ENCODE assay signal across 18 cellular contexts in the genomic region with DNA sequence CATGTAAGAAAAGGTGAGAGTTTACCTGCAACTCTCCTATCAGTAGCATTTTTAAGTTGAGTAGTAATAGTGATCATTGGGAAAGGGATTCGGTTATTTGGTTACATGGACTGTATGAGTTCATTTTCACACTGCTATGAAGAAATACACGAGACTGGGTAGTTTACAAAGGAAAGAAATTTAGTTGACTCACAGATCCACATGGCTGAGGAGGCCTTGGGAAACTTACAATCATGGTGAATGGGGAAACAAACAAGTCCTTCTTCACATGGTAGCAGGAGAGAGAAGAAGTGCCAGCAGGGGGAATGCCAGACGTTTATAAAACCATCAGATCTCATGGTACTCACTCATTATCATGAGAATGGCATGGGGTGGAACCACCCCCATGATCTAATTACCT. TPM values are rescaled to one million over a fixed set of nuclear protein-coding genes. Genes with fewer than 3 reads are reported as not detected.
DNase-seq lines count a peak whose midpoint lies in the region; ATAC-seq, FAIRE-seq and TF ChIP-seq lines count a peak whose summit lies in the region.
"Had no signal": no experiment of that assay in that cellular context is flagged by ENCODE, and none has a peak within 500 bp of the region (broad histone marks: within the 10 kb centered on the region; RNA-seq: fewer than 3 reads in every experiment).

No MANE protein-coding gene starts in this region.

- peaks cover 5% of the 10 kb centered on the region; the same call in 1 of the 2 replicates for H3K4me1 ChIP-seq in IMR-90 (ENCODE audit: control insufficient read depth, insufficient read depth, low read length)
- H3K4me1 ChIP-seq in endothelial cell of umbilical vein (ENCODE audit: control insufficient read depth, extremely low read depth, insufficient read depth, low read length), result peaks cover 51% of the 10 kb centered on the region

- in situ Hi-C loops in IMR-90 (cut with MboI; ENCODE audit: low sequenced_read_pairs), result no loop called here

- no peak overlapping the region for H2AK9ac ChIP-seq in IMR-90 (replicated peaks; ENCODE audit: low read depth, low read length, poor library complexity)

- H3K36me3 ChIP-seq in IMR-90 (ENCODE audit: control insufficient read depth, insufficient read depth, low read length), result no peaks in the 10 kb centered on the region
- H3K36me3 ChIP-seq in endothelial cell of umbilical vein (ENCODE audit: control insufficient read depth in 2 of 2, extremely low read depth in 1 of 2, insufficient read depth in 2 of 2, low read length in 2 of 2), result no peaks in the 10 kb centered on the region

- DNase-seq in AG10803 (ENCODE audit: low read depth), result peak; percentile 51
- DNase-seq in IMR-90, result peak; percentile 80
- DNase-seq in endothelial cell of umbilical vein (ENCODE audit: low read depth, low spot score), result no peak
- DNase-seq in foreskin fibroblast, result peak; percentile 38 to 60
- DNase-seq in activated T-helper 1 cell treated with anti-CD3 and anti-CD28 coated beads, Interleukin-12 subunit alpha, Interleukin-12 subunit beta, Interleukin-2, Interleukin-4 antibody, amounts not matched to agents 30 ng/mL and 10 ng/mL and 1 ng/mL, durations not matched to agents 14 hours and 24 hours and 36 hours (ENCODE audit: low spot score), result no peak
- no peak for DNase-seq in D721Med (ENCODE audit: insufficient read length, low spot score)
- DNase-seq in stimulated activated naive CD4-positive, alpha-beta T cell (lab: John Stamatoyannopoulos, UW), result no peak
- DNase-seq in cerebellar nuclear complex (lab: John Stamatoyannopoulos, UW), result no peak
- DNase-seq: C1 segment of cervical spinal cord, EL, KG1, NCI-H1436 treated with DMSO at 0.1 percent for 48 hours, NCI-H2029 treated with DMSO at 0.1 percent for 48 hours had no signal

- H3K14ac ChIP-seq in IMR-90 (replicated peaks; ENCODE audit: low read depth, low read length), result no peak overlapping the region

- ATAC-seq in IMR-90 (ENCODE audit: low read depth), result 0 out of 2 replicates have a peak, but pooled peaks have one; percentile 19
- ATAC-seq: HCT116, Panc1, Right ventricle myocardium inferior, SK-N-SH treated with all-trans-retinoic acid at 6 μM for 48 hours had no signal

- H4K20me1 ChIP-seq in IMR-90 (ENCODE audit: insufficient read depth, low read length), result no peaks in the 10 kb centered on the region
- H4K20me1 ChIP-seq in endothelial cell of umbilical vein (replicated peaks; ENCODE audit: control insufficient read depth, extremely low read depth, insufficient read depth, low read length), result no peaks in the 10 kb centered on the region

- H3K36me3 Mint-ChIP-seq in activated T-helper 1 cell treated with anti-CD3 and anti-CD28 coated beads, Interleukin-12 subunit alpha, Interleukin-12 subunit beta, Interleukin-2, Interleukin-4 antibody, amounts not matched to agents 30 ng/mL and 10 ng/mL and 1 ng/mL, durations not matched to agents 14 hours and 24 hours and 36 hours (ENCODE audit: low read depth), result no peaks in the 10 kb centered on the region

- TF ChIP-seq POLR2A in IMR-90 (IDR thresholded peaks at IDR 0.05; ENCODE audit: low read depth, low read length) (no peak), endothelial cell of umbilical vein (IDR thresholded peaks at IDR 0.05; ENCODE audit: low read depth, low read length) (no peak)

- no peak overlapping the region for H2BK5ac ChIP-seq in IMR-90 (ENCODE audit: low read depth, low read length, poor library complexity, severe bottlenecking)

- no peak overlapping the region for H3K4ac ChIP-seq in IMR-90 (ENCODE audit: low read depth, low read length)

- no TSS peak for BruUV-seq in IMR-90 (replicated peaks; lab: Mats Ljungman, UMichigan)
- BruUV-seq in endothelial cell of umbilical vein (replicated peaks; lab: Mats Ljungman, UMichigan), result no TSS peak

- FAIRE-seq in endothelial cell of umbilical vein (lab: Jason Lieb, UNC) (no peak), D721Med (lab: Jason Lieb, UNC) (no peak)
- FAIRE-seq: A204.1 had no signal

- no peak overlapping the region for H4K8ac ChIP-seq in IMR-90 (ENCODE audit: low read depth in 2 of 2, low read length in 2 of 2)

- CTCF ChIA-PET in IMR-90 (lab: Yijun Ruan, JAX), result no interaction called here
- CTCF ChIA-PET in endothelial cell of umbilical vein (lab: Charles Lee), result no interaction called here

- H4K5ac ChIP-seq in IMR-90 (ENCODE audit: low read depth, low read length), result no peak overlapping the region

- H3K27ac Mint-ChIP-seq in activated T-helper 1 cell treated with anti-CD3 and anti-CD28 coated beads, Interleukin-12 subunit alpha, Interleukin-12 subunit beta, Interleukin-2, Interleukin-4 antibody, amounts not matched to agents 30 ng/mL and 10 ng/mL and 1 ng/mL, durations not matched to agents 14 hours and 24 hours and 36 hours, result no peak overlapping the region

- 40% methylated on average over 1 of the region's 3 CpGs; no CpG with 5 or more reads in 1 of the 2 experiments for WGBS in IMR-90 (ENCODE audit: extremely low coverage in 2 of 2, insufficient read length in 1 of 2), 2 experiments

- H3K4me1 Mint-ChIP-seq in activated T-helper 1 cell treated with anti-CD3 and anti-CD28 coated beads, Interleukin-12 subunit alpha, Interleukin-12 subunit beta, Interleukin-2, Interleukin-4 antibody, amounts not matched to agents 30 ng/mL and 10 ng/mL and 1 ng/mL, durations not matched to agents 14 hours and 24 hours and 36 hours (ENCODE audit: low read depth), result no peaks in the 10 kb centered on the region

- no peak for TF ChIP-seq RAD21 in IMR-90 (IDR thresholded peaks at IDR 0.05; ENCODE audit: low read length)

- H2AK5ac ChIP-seq in IMR-90 (ENCODE audit: low read depth, low read length), result no peak overlapping the region

- POLR2A ChIA-PET in IMR-90 (lab: Charles Lee; ENCODE audit: unreplicated experiment) (no interaction called here), endothelial cell of umbilical vein (lab: Charles Lee) (no interaction called here)

- no peak overlapping the region for H3K23ac ChIP-seq in IMR-90 (ENCODE audit: low read depth, low read length)

- H4K91ac ChIP-seq in IMR-90 (ENCODE audit: insufficient read depth, low read depth, low read length), result no peak overlapping the region

- H3K4me3 ChIP-seq in AG10803 (ENCODE audit: low read length) (no peak overlapping the region), IMR-90 (ENCODE audit: insufficient read depth, low read depth, low read length) (no peak overlapping the region), endothelial cell of umbilical vein (replicated peaks in 1 of 3; ENCODE audit: insufficient read depth in 1 of 3, low read depth in 1 of 3, low read length in 3 of 3) (no peak overlapping the region), foreskin fibroblast (ENCODE audit: low read depth in 1 of 2, low read length in 2 of 2) (no peak overlapping the region)

- H3K4me3 Mint-ChIP-seq in activated T-helper 1 cell treated with anti-CD3 and anti-CD28 coated beads, Interleukin-12 subunit alpha, Interleukin-12 subunit beta, Interleukin-2, Interleukin-4 antibody, amounts not matched to agents 30 ng/mL and 10 ng/mL and 1 ng/mL, durations not matched to agents 14 hours and 24 hours and 36 hours, result no peak overlapping the region

- no peak overlapping the region for H2BK20ac ChIP-seq in IMR-90 (ENCODE audit: low read depth, low read length)

- no peak overlapping the region; the same call in 1 of the 2 replicates for H3K18ac ChIP-seq in IMR-90 (ENCODE audit: low read depth, low read length)

- H3K79me1 ChIP-seq in IMR-90 (ENCODE audit: low read depth in 1 of 2, low read length in 2 of 2), result no peaks in the 10 kb centered on the region

- H3K56ac ChIP-seq in IMR-90 (ENCODE audit: extremely low read depth, insufficient read depth, low read length), result no peak overlapping the region

- peaks cover 5% of the 10 kb centered on the region for H3K27me3 Mint-ChIP-seq in activated T-helper 1 cell treated with anti-CD3 and anti-CD28 coated beads, Interleukin-12 subunit alpha, Interleukin-12 subunit beta, Interleukin-2, Interleukin-4 antibody, amounts not matched to agents 30 ng/mL and 10 ng/mL and 1 ng/mL, durations not matched to agents 14 hours and 24 hours and 36 hours (ENCODE audit: insufficient read depth)

- no peak overlapping the region for H3K4me2 ChIP-seq in IMR-90 (ENCODE audit: low read depth, low read length)
- peak overlapping the region; percentile 10 for H3K4me2 ChIP-seq in endothelial cell of umbilical vein (ENCODE audit: insufficient read depth, low read length)

- H3K27ac ChIP-seq in IMR-90 (ENCODE audit: insufficient read depth, low read length) (no peak overlapping the region), endothelial cell of umbilical vein (ENCODE audit: insufficient read depth, low read depth, low read length) (peak overlapping the region; percentile 92)

- H2AFZ ChIP-seq in IMR-90 (replicated peaks; ENCODE audit: low read length, poor library complexity) (no peak overlapping the region), endothelial cell of umbilical vein (ENCODE audit: low read depth, low read length) (no peak overlapping the region)

- TF ChIP-seq CTCF in AG10803 (conservative IDR thresholded peaks at IDR 0.05; ENCODE audit: low read length) (no peak), IMR-90 (conservative IDR thresholded peaks at IDR 0.05; ENCODE audit: low read depth, low read length) (no peak), endothelial cell of umbilical vein (IDR thresholded peaks at IDR 0.05; ENCODE audit: extremely low read depth in 1 of 2, insufficient read depth in 1 of 2, low read depth in 1 of 2, low read length in 2 of 2) (no peak), foreskin fibroblast (IDR thresholded peaks at IDR 0.05; ENCODE audit: low read depth, low read length) (no peak), D721Med (IDR thresholded peaks at IDR 0.05; ENCODE audit: insufficient read depth, missing control alignments) (no peak)

- no peaks in the 10 kb centered on the region for H3K9me3 Mint-ChIP-seq in activated T-helper 1 cell treated with anti-CD3 and anti-CD28 coated beads, Interleukin-12 subunit alpha, Interleukin-12 subunit beta, Interleukin-2, Interleukin-4 antibody, amounts not matched to agents 30 ng/mL and 10 ng/mL and 1 ng/mL, durations not matched to agents 14 hours and 24 hours and 36 hours

- H3K27me3 ChIP-seq in IMR-90 (ENCODE audit: control insufficient read depth, insufficient read depth, low read length) (no peaks in the 10 kb centered on the region), endothelial cell of umbilical vein (ENCODE audit: control insufficient read depth in 2 of 2, insufficient read depth in 2 of 2, low read length in 2 of 2) (no peaks in the 10 kb centered on the region)

- H3K79me2 ChIP-seq in endothelial cell of umbilical vein (ENCODE audit: control insufficient read depth, insufficient read depth, low read length), result no peaks in the 10 kb centered on the region

- H3K9me1 ChIP-seq in IMR-90 (ENCODE audit: insufficient read depth, low read length) (peaks cover 4% of the 10 kb centered on the region), endothelial cell of umbilical vein (replicated peaks; ENCODE audit: control insufficient read depth, extremely low read depth, insufficient read depth, low read length) (no peaks in the 10 kb centered on the region)

- H3K9me3 ChIP-seq in IMR-90 (ENCODE audit: control insufficient read depth, insufficient read depth, low read length) (no peaks in the 10 kb centered on the region), endothelial cell of umbilical vein (replicated peaks; ENCODE audit: control insufficient read depth, insufficient read depth, low read length) (no peaks in the 10 kb centered on the region)

- H2BK15ac ChIP-seq in IMR-90 (ENCODE audit: low read depth, low read length), result no peak overlapping the region

- dilution Hi-C loops in IMR-90 (cut with HindIII; ENCODE audit: low sequenced_read_pairs, unreplicated experiment) (no loop called here), endothelial cell of umbilical vein (cut with MboI; ENCODE audit: extremely low pct_ligation_motif_present, low sequenced_read_pairs) (no loop called here)

- H3K9ac ChIP-seq in IMR-90 (ENCODE audit: low read depth, low read length) (no peak overlapping the region), endothelial cell of umbilical vein (replicated peaks; ENCODE audit: extremely low read depth, insufficient read depth, low read length) (no peak overlapping the region)

- H2BK120ac ChIP-seq in IMR-90 (ENCODE audit: low read depth, low read length), result no peak overlapping the region

- intact Hi-C loops in IMR-90 (cut with micrococcal nuclease), result no loop called here
- intact Hi-C loops in endothelial cell of umbilical vein (cut with micrococcal nuclease), result loop anchor here (5.0 kb wide), 1 partner anchor 222 kb away; no protein-coding TSS in a partner anchor
- intact Hi-C loops in activated T-helper 1 cell treated with anti-CD3 and anti-CD28 coated beads, Interleukin-12 subunit alpha, Interleukin-12 subunit beta, Interleukin-2, Interleukin-4 antibody, amounts not matched to agents 30 ng/mL and 10 ng/mL and 1 ng/mL, durations not matched to agents 14 hours and 24 hours and 36 hours (cut with micrococcal nuclease), result loop anchor here (1.0 kb wide), 1 partner anchor 12 kb away; no protein-coding TSS in a partner anchor

RNA-seq across cellular contexts. Expression of a gene that starts 59.3 kb away (rescaled TPM):
- 22.6 and 30.0 TPM in 2 replicates for total RNA-seq in IMR-90 (2012; rRNA removed)
- 10.6 and 11.6 TPM in 2 replicates for polyA plus RNA-seq in IMR-90 (2012; rRNA removed)
- polyA plus RNA-seq in IMR-90 (2012; cell fraction: cytosol; rRNA removed), result 6.6 and 6.8 TPM in 2 replicates
- polyA plus RNA-seq in IMR-90 (2012; cell fraction: nucleus; rRNA removed; ENCODE audit: low replicate concordance), result 3.8 and 13.9 TPM in 2 replicates
- 32.6 and 35.4 TPM in 2 replicates for total RNA-seq in endothelial cell of umbilical vein
- polyA plus RNA-seq in endothelial cell of umbilical vein, result 6.8 and 8.9 TPM in 2 replicates
- polyA plus RNA-seq in endothelial cell of umbilical vein (2011; cell fraction: cytosol; rRNA removed), result 12.6 and 14.3 TPM in 2 replicates
- polyA plus RNA-seq in endothelial cell of umbilical vein (2011; cell fraction: nucleus; rRNA removed), result 15.3 and 18.9 TPM in 2 replicates
- 16.2 and 23.6 TPM in 2 replicates for polyA plus RNA-seq in endothelial cell of umbilical vein (2012)
- 26.0 and 31.0 TPM in 2 replicates for polyA minus RNA-seq in endothelial cell of umbilical vein
- 33.6 TPM for polyA minus RNA-seq in endothelial cell of umbilical vein (2011; cell fraction: cytosol; rRNA and poly(A)+ RNA removed)
- 26.0 and 28.4 TPM in 2 replicates for polyA minus RNA-seq in endothelial cell of umbilical vein (2011; cell fraction: nucleus; rRNA and poly(A)+ RNA removed)
- total RNA-seq in activated T-helper 1 cell treated with anti-CD3 and anti-CD28 coated beads, Interleukin-12 subunit alpha, Interleukin-12 subunit beta, Interleukin-2, Interleukin-4 antibody, amounts not matched to agents 30 ng/mL and 10 ng/mL and 1 ng/mL, durations not matched to agents 14 hours and 24 hours and 36 hours, result 29.3 and 32.2 TPM in 2 replicates

Comparison
In these comparisons a context has a peak if more than half of its experiments do, and no peak if none do; other contexts are left out.
1. DNase-seq: peak in AG10803 (single experiment), IMR-90 (single experiment) and foreskin fibroblast (2 of 2); none in endothelial cell of umbilical vein (single experiment), activated T-helper 1 cell treated with anti-CD3 and anti-CD28 coated beads, Interleukin-12 subunit alpha, Interleukin-12 subunit beta, Interleukin-2, Interleukin-4 antibody, amounts not matched to agents 30 ng/mL and 10 ng/mL and 1 ng/mL, durations not matched to agents 14 hours and 24 hours and 36 hours (single experiment), D721Med (single experiment), stimulated activated naive CD4-positive, alpha-beta T cell (0 of 6) and cerebellar nuclear complex (0 of 2).